ENCODE assay signal across 1 cellular context in the genomic region with DNA sequence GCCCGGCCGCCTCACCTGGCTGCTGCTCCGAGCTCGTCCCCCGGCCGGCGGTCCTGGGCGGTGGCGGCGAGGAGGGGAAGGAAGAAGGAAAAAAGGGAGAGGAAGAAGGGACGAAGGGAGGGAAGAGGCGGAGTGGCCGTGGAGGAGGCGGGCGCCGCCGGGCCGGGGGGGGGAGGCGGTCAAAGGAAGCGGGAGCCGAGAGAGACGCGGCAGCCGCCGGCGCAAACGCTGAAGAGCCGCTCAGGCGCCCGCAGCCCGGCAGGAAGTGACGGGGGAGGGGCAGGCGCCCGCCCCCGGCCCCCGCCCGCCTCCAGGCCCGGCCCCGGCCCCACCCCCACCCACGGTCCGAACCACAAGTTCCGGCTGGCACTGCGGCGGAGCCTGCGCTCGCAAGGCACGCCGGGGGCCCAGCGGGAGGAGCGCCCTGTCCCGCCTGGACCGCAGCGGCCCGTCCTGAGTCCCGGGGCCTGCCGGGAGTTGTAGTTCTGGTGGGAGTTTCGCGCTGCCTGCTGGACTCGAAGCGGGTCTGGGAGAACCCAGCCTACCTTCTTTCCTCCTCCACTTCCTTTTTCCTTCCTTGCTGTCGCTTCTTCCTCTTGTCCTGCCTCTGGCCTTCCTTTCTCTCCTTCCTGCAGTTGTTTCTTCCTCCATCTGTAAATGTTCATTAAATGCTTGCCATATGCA.
A peak's percentile ranks its signal among the peaks of the same experiment; 100 is the strongest.
TF ChIP-seq lines count a peak whose summit lies in the region.

A gene with protein sequence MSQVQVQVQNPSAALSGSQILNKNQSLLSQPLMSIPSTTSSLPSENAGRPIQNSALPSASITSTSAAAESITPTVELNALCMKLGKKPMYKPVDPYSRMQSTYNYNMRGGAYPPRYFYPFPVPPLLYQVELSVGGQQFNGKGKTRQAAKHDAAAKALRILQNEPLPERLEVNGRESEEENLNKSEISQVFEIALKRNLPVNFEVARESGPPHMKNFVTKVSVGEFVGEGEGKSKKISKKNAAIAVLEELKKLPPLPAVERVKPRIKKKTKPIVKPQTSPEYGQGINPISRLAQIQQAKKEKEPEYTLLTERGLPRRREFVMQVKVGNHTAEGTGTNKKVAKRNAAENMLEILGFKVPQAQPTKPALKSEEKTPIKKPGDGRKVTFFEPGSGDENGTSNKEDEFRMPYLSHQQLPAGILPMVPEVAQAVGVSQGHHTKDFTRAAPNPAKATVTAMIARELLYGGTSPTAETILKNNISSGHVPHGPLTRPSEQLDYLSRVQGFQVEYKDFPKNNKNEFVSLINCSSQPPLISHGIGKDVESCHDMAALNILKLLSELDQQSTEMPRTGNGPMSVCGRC (minus strand): TSS at position 234 of the 684 bp plus-strand sequence. CDS start 22,133 bp downstream, outside the sequence.

TF ChIP-seq in K562, 482 proteins besides CTCF, POLR2A, EP300 and RAD21 (continued from another document and continues in another):
- TF ChIP-seq, protein P1, sequence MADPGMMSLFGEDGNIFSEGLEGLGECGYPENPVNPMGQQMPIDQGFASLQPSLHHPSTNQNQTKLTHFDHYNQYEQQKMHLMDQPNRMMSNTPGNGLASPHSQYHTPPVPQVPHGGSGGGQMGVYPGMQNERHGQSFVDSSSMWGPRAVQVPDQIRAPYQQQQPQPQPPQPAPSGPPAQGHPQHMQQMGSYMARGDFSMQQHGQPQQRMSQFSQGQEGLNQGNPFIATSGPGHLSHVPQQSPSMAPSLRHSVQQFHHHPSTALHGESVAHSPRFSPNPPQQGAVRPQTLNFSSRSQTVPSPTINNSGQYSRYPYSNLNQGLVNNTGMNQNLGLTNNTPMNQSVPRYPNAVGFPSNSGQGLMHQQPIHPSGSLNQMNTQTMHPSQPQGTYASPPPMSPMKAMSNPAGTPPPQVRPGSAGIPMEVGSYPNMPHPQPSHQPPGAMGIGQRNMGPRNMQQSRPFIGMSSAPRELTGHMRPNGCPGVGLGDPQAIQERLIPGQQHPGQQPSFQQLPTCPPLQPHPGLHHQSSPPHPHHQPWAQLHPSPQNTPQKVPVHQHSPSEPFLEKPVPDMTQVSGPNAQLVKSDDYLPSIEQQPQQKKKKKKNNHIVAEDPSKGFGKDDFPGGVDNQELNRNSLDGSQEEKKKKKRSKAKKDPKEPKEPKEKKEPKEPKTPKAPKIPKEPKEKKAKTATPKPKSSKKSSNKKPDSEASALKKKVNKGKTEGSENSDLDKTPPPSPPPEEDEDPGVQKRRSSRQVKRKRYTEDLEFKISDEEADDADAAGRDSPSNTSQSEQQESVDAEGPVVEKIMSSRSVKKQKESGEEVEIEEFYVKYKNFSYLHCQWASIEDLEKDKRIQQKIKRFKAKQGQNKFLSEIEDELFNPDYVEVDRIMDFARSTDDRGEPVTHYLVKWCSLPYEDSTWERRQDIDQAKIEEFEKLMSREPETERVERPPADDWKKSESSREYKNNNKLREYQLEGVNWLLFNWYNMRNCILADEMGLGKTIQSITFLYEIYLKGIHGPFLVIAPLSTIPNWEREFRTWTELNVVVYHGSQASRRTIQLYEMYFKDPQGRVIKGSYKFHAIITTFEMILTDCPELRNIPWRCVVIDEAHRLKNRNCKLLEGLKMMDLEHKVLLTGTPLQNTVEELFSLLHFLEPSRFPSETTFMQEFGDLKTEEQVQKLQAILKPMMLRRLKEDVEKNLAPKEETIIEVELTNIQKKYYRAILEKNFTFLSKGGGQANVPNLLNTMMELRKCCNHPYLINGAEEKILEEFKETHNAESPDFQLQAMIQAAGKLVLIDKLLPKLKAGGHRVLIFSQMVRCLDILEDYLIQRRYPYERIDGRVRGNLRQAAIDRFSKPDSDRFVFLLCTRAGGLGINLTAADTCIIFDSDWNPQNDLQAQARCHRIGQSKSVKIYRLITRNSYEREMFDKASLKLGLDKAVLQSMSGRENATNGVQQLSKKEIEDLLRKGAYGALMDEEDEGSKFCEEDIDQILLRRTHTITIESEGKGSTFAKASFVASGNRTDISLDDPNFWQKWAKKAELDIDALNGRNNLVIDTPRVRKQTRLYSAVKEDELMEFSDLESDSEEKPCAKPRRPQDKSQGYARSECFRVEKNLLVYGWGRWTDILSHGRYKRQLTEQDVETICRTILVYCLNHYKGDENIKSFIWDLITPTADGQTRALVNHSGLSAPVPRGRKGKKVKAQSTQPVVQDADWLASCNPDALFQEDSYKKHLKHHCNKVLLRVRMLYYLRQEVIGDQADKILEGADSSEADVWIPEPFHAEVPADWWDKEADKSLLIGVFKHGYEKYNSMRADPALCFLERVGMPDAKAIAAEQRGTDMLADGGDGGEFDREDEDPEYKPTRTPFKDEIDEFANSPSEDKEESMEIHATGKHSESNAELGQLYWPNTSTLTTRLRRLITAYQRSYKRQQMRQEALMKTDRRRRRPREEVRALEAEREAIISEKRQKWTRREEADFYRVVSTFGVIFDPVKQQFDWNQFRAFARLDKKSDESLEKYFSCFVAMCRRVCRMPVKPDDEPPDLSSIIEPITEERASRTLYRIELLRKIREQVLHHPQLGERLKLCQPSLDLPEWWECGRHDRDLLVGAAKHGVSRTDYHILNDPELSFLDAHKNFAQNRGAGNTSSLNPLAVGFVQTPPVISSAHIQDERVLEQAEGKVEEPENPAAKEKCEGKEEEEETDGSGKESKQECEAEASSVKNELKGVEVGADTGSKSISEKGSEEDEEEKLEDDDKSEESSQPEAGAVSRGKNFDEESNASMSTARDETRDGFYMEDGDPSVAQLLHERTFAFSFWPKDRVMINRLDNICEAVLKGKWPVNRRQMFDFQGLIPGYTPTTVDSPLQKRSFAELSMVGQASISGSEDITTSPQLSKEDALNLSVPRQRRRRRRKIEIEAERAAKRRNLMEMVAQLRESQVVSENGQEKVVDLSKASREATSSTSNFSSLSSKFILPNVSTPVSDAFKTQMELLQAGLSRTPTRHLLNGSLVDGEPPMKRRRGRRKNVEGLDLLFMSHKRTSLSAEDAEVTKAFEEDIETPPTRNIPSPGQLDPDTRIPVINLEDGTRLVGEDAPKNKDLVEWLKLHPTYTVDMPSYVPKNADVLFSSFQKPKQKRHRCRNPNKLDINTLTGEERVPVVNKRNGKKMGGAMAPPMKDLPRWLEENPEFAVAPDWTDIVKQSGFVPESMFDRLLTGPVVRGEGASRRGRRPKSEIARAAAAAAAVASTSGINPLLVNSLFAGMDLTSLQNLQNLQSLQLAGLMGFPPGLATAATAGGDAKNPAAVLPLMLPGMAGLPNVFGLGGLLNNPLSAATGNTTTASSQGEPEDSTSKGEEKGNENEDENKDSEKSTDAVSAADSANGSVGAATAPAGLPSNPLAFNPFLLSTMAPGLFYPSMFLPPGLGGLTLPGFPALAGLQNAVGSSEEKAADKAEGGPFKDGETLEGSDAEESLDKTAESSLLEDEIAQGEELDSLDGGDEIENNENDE (IDR thresholded peaks at IDR 0.05; ENCODE audit: low read depth, low read length): no peak
- peak; percentile 95 for TF ChIP-seq SPI1 (IDR thresholded peaks at IDR 0.05; ENCODE audit: borderline replicate concordance, low read depth, low read length)
- peak; percentile 71 for TF ChIP-seq SAP30 (IDR thresholded peaks at IDR 0.05; ENCODE audit: borderline replicate concordance, insufficient read depth, low read depth, low read length, poor library complexity, severe bottlenecking)
- TF ChIP-seq ATF7 (IDR thresholded peaks at IDR 0.05): peak; percentile 56; the same call in 1 of the 2 replicates
- TF ChIP-seq, protein P2, sequence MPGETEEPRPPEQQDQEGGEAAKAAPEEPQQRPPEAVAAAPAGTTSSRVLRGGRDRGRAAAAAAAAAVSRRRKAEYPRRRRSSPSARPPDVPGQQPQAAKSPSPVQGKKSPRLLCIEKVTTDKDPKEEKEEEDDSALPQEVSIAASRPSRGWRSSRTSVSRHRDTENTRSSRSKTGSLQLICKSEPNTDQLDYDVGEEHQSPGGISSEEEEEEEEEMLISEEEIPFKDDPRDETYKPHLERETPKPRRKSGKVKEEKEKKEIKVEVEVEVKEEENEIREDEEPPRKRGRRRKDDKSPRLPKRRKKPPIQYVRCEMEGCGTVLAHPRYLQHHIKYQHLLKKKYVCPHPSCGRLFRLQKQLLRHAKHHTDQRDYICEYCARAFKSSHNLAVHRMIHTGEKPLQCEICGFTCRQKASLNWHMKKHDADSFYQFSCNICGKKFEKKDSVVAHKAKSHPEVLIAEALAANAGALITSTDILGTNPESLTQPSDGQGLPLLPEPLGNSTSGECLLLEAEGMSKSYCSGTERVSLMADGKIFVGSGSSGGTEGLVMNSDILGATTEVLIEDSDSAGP (CRISPR knock-in tag; IDR thresholded peaks at IDR 0.05): no peak
- no peak for TF ChIP-seq ZZZ3 (IDR thresholded peaks at IDR 0.05)
- TF ChIP-seq, protein P3, sequence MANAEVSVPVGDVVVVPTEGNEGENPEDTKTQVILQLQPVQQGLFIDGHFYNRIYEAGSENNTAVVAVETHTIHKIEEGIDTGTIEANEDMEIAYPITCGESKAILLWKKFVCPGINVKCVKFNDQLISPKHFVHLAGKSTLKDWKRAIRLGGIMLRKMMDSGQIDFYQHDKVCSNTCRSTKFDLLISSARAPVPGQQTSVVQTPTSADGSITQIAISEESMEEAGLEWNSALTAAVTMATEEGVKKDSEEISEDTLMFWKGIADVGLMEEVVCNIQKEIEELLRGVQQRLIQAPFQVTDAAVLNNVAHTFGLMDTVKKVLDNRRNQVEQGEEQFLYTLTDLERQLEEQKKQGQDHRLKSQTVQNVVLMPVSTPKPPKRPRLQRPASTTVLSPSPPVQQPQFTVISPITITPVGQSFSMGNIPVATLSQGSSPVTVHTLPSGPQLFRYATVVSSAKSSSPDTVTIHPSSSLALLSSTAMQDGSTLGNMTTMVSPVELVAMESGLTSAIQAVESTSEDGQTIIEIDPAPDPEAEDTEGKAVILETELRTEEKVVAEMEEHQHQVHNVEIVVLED (CRISPR knock-in tag; IDR thresholded peaks at IDR 0.05): peak; percentile 62; the same call in 1 of the 2 replicates
- TF ChIP-seq SMAD3 (CRISPR knock-in tag; conservative IDR thresholded peaks at IDR 0.05): 0 out of 2 replicates have a peak, but pooled peaks have one; percentile 22
- TF ChIP-seq TRIM28 (IDR thresholded peaks at IDR 0.05): peak; percentile 98
- TF ChIP-seq KLF1 (tag; IDR thresholded peaks at IDR 0.05): no peak
- TF ChIP-seq SIX5 (IDR thresholded peaks at IDR 0.05; ENCODE audit: borderline replicate concordance in 1 of 2, insufficient read depth in 1 of 2, low read depth in 1 of 2, low read length in 2 of 2): peak; percentile 93 to 94
- TF ChIP-seq TAF1 (IDR thresholded peaks at IDR 0.05; ENCODE audit: control insufficient read depth, extremely low read depth, insufficient read depth, low read length, severe bottlenecking): peak; percentile 86
- no peak for TF ChIP-seq MTA1 (IDR thresholded peaks at IDR 0.05; ENCODE audit: borderline replicate concordance)
- no peak for TF ChIP-seq ZC3H4 (CRISPR knock-in tag; IDR thresholded peaks at IDR 0.05; ENCODE audit: borderline replicate concordance)
- TF ChIP-seq ZNF239 (CRISPR knock-in tag; IDR thresholded peaks at IDR 0.05): peak; percentile 14; the same call in 1 of the 2 replicates
- TF ChIP-seq, protein P4, sequence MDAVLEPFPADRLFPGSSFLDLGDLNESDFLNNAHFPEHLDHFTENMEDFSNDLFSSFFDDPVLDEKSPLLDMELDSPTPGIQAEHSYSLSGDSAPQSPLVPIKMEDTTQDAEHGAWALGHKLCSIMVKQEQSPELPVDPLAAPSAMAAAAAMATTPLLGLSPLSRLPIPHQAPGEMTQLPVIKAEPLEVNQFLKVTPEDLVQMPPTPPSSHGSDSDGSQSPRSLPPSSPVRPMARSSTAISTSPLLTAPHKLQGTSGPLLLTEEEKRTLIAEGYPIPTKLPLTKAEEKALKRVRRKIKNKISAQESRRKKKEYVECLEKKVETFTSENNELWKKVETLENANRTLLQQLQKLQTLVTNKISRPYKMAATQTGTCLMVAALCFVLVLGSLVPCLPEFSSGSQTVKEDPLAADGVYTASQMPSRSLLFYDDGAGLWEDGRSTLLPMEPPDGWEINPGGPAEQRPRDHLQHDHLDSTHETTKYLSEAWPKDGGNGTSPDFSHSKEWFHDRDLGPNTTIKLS (IDR thresholded peaks at IDR 0.05; ENCODE audit: borderline replicate concordance, low read depth): peak; percentile 77; the same call in 1 of the 2 replicates
- peak; percentile 39; the same call in 1 of the 2 replicates for TF ChIP-seq ZNF134 (CRISPR knock-in tag; conservative IDR thresholded peaks at IDR 0.05)
- peak; percentile 73 for TF ChIP-seq GABPB1 (CRISPR knock-in tag; IDR thresholded peaks at IDR 0.05)
- TF ChIP-seq ZNF316 (IDR thresholded peaks at IDR 0.05): peak; percentile 99
- TF ChIP-seq, protein P5, sequence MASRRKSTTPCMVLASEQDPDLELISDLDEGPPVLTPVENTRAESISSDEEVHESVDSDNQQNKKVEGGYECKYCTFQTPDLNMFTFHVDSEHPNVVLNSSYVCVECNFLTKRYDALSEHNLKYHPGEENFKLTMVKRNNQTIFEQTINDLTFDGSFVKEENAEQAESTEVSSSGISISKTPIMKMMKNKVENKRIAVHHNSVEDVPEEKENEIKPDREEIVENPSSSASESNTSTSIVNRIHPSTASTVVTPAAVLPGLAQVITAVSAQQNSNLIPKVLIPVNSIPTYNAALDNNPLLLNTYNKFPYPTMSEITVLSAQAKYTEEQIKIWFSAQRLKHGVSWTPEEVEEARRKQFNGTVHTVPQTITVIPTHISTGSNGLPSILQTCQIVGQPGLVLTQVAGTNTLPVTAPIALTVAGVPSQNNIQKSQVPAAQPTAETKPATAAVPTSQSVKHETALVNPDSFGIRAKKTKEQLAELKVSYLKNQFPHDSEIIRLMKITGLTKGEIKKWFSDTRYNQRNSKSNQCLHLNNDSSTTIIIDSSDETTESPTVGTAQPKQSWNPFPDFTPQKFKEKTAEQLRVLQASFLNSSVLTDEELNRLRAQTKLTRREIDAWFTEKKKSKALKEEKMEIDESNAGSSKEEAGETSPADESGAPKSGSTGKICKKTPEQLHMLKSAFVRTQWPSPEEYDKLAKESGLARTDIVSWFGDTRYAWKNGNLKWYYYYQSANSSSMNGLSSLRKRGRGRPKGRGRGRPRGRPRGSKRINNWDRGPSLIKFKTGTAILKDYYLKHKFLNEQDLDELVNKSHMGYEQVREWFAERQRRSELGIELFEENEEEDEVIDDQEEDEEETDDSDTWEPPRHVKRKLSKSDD (conservative IDR thresholded peaks at IDR 0.05; ENCODE audit: low read length): no peak
- TF ChIP-seq ETV6 (IDR thresholded peaks at IDR 0.05; ENCODE audit: borderline replicate concordance in 1 of 2, low read depth in 2 of 2, low read length in 1 of 2): peak; percentile 79 to 85; a peak in 3 of 4 replicates
- no peak for TF ChIP-seq ETV6 (CRISPR knock-in tag; IDR thresholded peaks at IDR 0.05; ENCODE audit: borderline replicate concordance)
- TF ChIP-seq, protein P6, sequence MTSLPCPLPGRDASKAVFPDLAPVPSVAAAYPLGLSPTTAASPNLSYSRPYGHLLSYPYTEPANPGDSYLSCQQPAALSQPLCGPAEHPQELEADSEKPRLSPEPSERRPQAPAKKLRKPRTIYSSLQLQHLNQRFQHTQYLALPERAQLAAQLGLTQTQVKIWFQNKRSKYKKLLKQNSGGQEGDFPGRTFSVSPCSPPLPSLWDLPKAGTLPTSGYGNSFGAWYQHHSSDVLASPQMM (CRISPR knock-in tag; IDR thresholded peaks at IDR 0.05): no peak
- TF ChIP-seq HCFC1 (IDR thresholded peaks at IDR 0.05; ENCODE audit: low read depth, low read length): peak; percentile 98
- peak; percentile 82 for TF ChIP-seq POLR2B (IDR thresholded peaks at IDR 0.05; ENCODE audit: low read depth, partially characterized antibody)
- peak; percentile 56 for TF ChIP-seq HMGN3 (IDR thresholded peaks at IDR 0.05; ENCODE audit: borderline replicate concordance, extremely low read depth, insufficient read length, low read depth, low read length)
- TF ChIP-seq KDM5B (IDR thresholded peaks at IDR 0.05; ENCODE audit: insufficient replicate concordance, low read depth, low read length): peak; percentile 55
- TF ChIP-seq NR2F6 (CRISPR knock-in tag; IDR thresholded peaks at IDR 0.05): no peak
- TF ChIP-seq CXXC5 (CRISPR knock-in tag; IDR thresholded peaks at IDR 0.05): peak; percentile 74
- TF ChIP-seq MBD2 (IDR thresholded peaks at IDR 0.05; ENCODE audit: borderline replicate concordance, low read depth): peak; percentile 71; the same call in 1 of the 2 replicates
- TF ChIP-seq ZNF282 (CRISPR knock-in tag; IDR thresholded peaks at IDR 0.05): no peak
- TF ChIP-seq YY1 (IDR thresholded peaks at IDR 0.05; ENCODE audit: borderline replicate concordance in 1 of 3, control insufficient read depth in 1 of 3, extremely low read depth in 1 of 3, insufficient read depth in 3 of 3, insufficient read length in 1 of 3, insufficient replicate concordance in 2 of 3, low read depth in 1 of 3, low read length in 2 of 3): peak in 2 of 3 experiments; percentile 55 to 66
